8 cellular contexts compared by ENCODE assay signal in the genomic region with DNA sequence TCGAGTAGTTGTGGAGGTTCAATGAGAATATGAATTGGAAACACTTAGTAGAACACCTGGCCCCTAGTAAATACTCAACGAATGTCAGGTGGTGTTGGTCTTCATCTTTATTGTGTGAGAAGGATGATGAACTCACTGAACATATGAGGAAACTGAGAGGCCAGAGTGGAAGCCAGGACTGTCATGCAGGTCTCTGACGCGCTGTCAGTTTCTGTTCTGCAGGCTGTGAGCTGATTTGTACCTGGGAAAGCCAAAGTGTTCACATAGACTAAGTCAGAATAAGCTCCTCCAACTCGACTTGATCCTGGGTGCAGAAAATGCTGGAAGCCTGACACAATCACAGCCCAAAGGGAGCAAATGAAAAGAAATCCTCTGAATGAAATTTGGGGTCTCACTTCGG.
A peak's percentile ranks its signal among the peaks of the same experiment; 100 is the strongest.
DNase-seq lines count a peak whose midpoint lies in the region; ATAC-seq and TF ChIP-seq lines count a peak whose summit lies in the region.

No MANE protein-coding gene starts in this region.

- H2AFZ ChIP-seq in OCI-LY3 (ENCODE audit: low read depth, low read length) = peak overlapping the region; percentile 56

- CTCF ChIA-PET in activated naive CD4-positive, alpha-beta T cell treated with anti-CD3 and anti-CD28 coated beads for 36 hours (lab: Charles Lee) = interaction anchor here (1.5 to 2.7 kb wide), 3 partner anchors 11 to 87 kb away, joined by 3 to 10 read pairs (median 6); no protein-coding TSS in a partner anchor

- TF ChIP-seq POLR2A in esophagus squamous epithelium (IDR thresholded peaks at IDR 0.05) (no peak), suprapubic skin (IDR thresholded peaks at IDR 0.05) (no peak)

- no peak for TF ChIP-seq CTCF in OCI-LY3 (IDR thresholded peaks at IDR 0.05; ENCODE audit: low read depth, low read length)
- TF ChIP-seq CTCF in esophagus squamous epithelium (IDR thresholded peaks at IDR 0.05) = no peak
- TF ChIP-seq CTCF in suprapubic skin (IDR thresholded peaks at IDR 0.05) = no peak

- no peaks in the 10 kb centered on the region for H3K27me3 Mint-ChIP-seq in activated naive CD4-positive, alpha-beta T cell treated with anti-CD3 and anti-CD28 coated beads for 36 hours (ENCODE audit: low read depth)

- H3K36me3 Mint-ChIP-seq in activated naive CD4-positive, alpha-beta T cell treated with anti-CD3 and anti-CD28 coated beads for 36 hours (ENCODE audit: low read depth) = no peaks in the 10 kb centered on the region

- DNase-seq in activated naive CD4-positive, alpha-beta T cell treated with anti-CD3 and anti-CD28 coated beads for 36 hours = peak; percentile 70
- no peak for DNase-seq in activated naive CD4-positive, alpha-beta T cell treated with Interleukin-2 at 50 U/mL for 16 hours
- DNase-seq in esophagus squamous epithelium (lab: John Stamatoyannopoulos, UW) (no peak), suprapubic skin (ENCODE audit: low spot score in 2 of 2) (no peak), GM19238 (ENCODE audit: insufficient read length, low spot score) (no peak), activated gamma-delta T cell (lab: John Stamatoyannopoulos, UW) (no peak)

- H3K9ac ChIP-seq in OCI-LY3 (ENCODE audit: low read length) = no peak overlapping the region

- no peaks in the 10 kb centered on the region for H4K20me1 ChIP-seq in OCI-LY3 (ENCODE audit: insufficient read depth, low read length)

- H3K9me3 ChIP-seq in OCI-LY3 (ENCODE audit: insufficient read depth, low read length) (no peaks in the 10 kb centered on the region), esophagus squamous epithelium (no peaks in the 10 kb centered on the region), suprapubic skin (no peaks in the 10 kb centered on the region)

- H3K27me3 ChIP-seq in OCI-LY3 (ENCODE audit: low read depth, low read length) = peaks cover 55% of the 10 kb centered on the region
- H3K27me3 ChIP-seq in esophagus squamous epithelium = no peaks in the 10 kb centered on the region
- H3K27me3 ChIP-seq in suprapubic skin = no peaks in the 10 kb centered on the region

- no peaks in the 10 kb centered on the region for H3K9me3 Mint-ChIP-seq in activated naive CD4-positive, alpha-beta T cell treated with anti-CD3 and anti-CD28 coated beads for 36 hours

- H3K27ac ChIP-seq in OCI-LY3 (ENCODE audit: low read length) (no peak overlapping the region), esophagus squamous epithelium (peak overlapping the region; percentile 73 to 83 (median 78)), suprapubic skin (peak overlapping the region; percentile 64)

- peaks cover 27% of the 10 kb centered on the region for H3K4me1 ChIP-seq in OCI-LY3 (ENCODE audit: low read length)
- peaks cover 3 to 39% (median 5%) of the 10 kb centered on the region in 3 donors for H3K4me1 ChIP-seq in esophagus squamous epithelium
- peaks cover 18% of the 10 kb centered on the region for H3K4me1 ChIP-seq in suprapubic skin

- peak overlapping the region; percentile 82 for H3K4me2 ChIP-seq in OCI-LY3 (ENCODE audit: low read length)

- TF ChIP-seq EP300 in suprapubic skin (IDR thresholded peaks at IDR 0.05) = no peak

- H3K79me2 ChIP-seq in OCI-LY3 (ENCODE audit: low read length) = no peaks in the 10 kb centered on the region

- intact Hi-C loops in activated naive CD4-positive, alpha-beta T cell treated with anti-CD3 and anti-CD28 coated beads for 36 hours (cut with micrococcal nuclease) = loop anchor here (1.0 to 5.0 kb wide), 9 partner anchors 7 to 433 kb away; no protein-coding TSS in a partner anchor
- intact Hi-C loops in esophagus squamous epithelium (cut with DNase I) = no loop called here

- no peak for ATAC-seq in HG02840 (IDR thresholded peaks at IDR 0.05; ENCODE audit: low FRiP score, unreplicated experiment)

- peak overlapping the region; percentile 66 for H3K4me3 Mint-ChIP-seq in activated naive CD4-positive, alpha-beta T cell treated with anti-CD3 and anti-CD28 coated beads for 36 hours

- H3K4me3 ChIP-seq in OCI-LY3 (ENCODE audit: low read length) (peak overlapping the region; percentile 72), esophagus squamous epithelium (peak overlapping the region in 3 of 4 donors; percentile 11 to 54 (median 28)), suprapubic skin (peak overlapping the region; percentile 33)

- H3K36me3 ChIP-seq in OCI-LY3 (replicated peaks; ENCODE audit: low read depth, low read length) (no peaks in the 10 kb centered on the region), esophagus squamous epithelium (no peaks in the 10 kb centered on the region), suprapubic skin (no peaks in the 10 kb centered on the region)

- H3K27ac Mint-ChIP-seq in activated naive CD4-positive, alpha-beta T cell treated with anti-CD3 and anti-CD28 coated beads for 36 hours = peak overlapping the region; percentile 0

- WGBS in esophagus squamous epithelium, 2 donors = 51 to 59% methylated on average over 6 of the region's 6 CpGs
- WGBS in suprapubic skin = 54% methylated on average over 6 of the region's 6 CpGs

- peaks cover 20% of the 10 kb centered on the region for H3K4me1 Mint-ChIP-seq in activated naive CD4-positive, alpha-beta T cell treated with anti-CD3 and anti-CD28 coated beads for 36 hours (ENCODE audit: low read depth)
